Comparison of ENCODE assay signal across 1 cellular context in genomic region chr15:32851619-32852416, GRCh38.
TF ChIP-seq lines count a peak whose summit lies in the region.

No MANE protein-coding gene starts in this region.

TF ChIP-seq in SK-N-SH, 30 proteins besides CTCF, POLR2A, EP300 and RAD21 (continued from another document):
- TF ChIP-seq ZBTB33 (IDR thresholded peaks at IDR 0.05; ENCODE audit: borderline replicate concordance, low read depth) (no peak), TAF1 (IDR thresholded peaks at IDR 0.05; ENCODE audit: borderline replicate concordance, low read depth, low read length) (no peak), PBX3 (IDR thresholded peaks at IDR 0.05) (peak; percentile 63), TEAD4 (IDR thresholded peaks at IDR 0.05; ENCODE audit: borderline replicate concordance, insufficient read depth) (peak; percentile 26; the same call in 1 of the 2 replicates), FOXM1 (IDR thresholded peaks at IDR 0.05; ENCODE audit: low read depth) (no peak), USF2 (IDR thresholded peaks at IDR 0.05; ENCODE audit: borderline replicate concordance, low read depth, low read length) (no peak), YY1 (IDR thresholded peaks at IDR 0.05; ENCODE audit: low read depth) (no peak), RCOR1 (IDR thresholded peaks at IDR 0.05; ENCODE audit: low read length) (no peak), TCF12 (IDR thresholded peaks at IDR 0.05) (peak; percentile 80), MAX (IDR thresholded peaks at IDR 0.05; ENCODE audit: low read depth) (0 out of 2 replicates have a peak, but pooled peaks have one; percentile 65), NFIC (IDR thresholded peaks at IDR 0.05; ENCODE audit: borderline replicate concordance) (peak; percentile 7; the same call in 1 of the 2 replicates), RFX5 (IDR thresholded peaks at IDR 0.05; ENCODE audit: low read length) (no peak), POLR2AphosphoS5 (IDR thresholded peaks at IDR 0.05; ENCODE audit: low read depth, low read length) (no peak), ELF1 (IDR thresholded peaks at IDR 0.05) (no peak), FOXJ3 (CRISPR knock-in tag; IDR thresholded peaks at IDR 0.05) (no peak), GABPA (IDR thresholded peaks at IDR 0.05; ENCODE audit: low read depth) (no peak), IRF3 (IDR thresholded peaks at IDR 0.05; ENCODE audit: low read depth, low read length) (no peak), MEF2A (IDR thresholded peaks at IDR 0.05; ENCODE audit: borderline replicate concordance, low read depth) (peak; percentile 83), SIN3A (IDR thresholded peaks at IDR 0.05; ENCODE audit: borderline replicate concordance, low read depth, low read length) (no peak), CHD2 (IDR thresholded peaks at IDR 0.05; ENCODE audit: low read length, partially characterized antibody) (no peak)
TF ChIP-seq in SK-N-SH: peak in this region for 9.
